ENCODE assay signal across 1 cellular context in the genomic region with DNA sequence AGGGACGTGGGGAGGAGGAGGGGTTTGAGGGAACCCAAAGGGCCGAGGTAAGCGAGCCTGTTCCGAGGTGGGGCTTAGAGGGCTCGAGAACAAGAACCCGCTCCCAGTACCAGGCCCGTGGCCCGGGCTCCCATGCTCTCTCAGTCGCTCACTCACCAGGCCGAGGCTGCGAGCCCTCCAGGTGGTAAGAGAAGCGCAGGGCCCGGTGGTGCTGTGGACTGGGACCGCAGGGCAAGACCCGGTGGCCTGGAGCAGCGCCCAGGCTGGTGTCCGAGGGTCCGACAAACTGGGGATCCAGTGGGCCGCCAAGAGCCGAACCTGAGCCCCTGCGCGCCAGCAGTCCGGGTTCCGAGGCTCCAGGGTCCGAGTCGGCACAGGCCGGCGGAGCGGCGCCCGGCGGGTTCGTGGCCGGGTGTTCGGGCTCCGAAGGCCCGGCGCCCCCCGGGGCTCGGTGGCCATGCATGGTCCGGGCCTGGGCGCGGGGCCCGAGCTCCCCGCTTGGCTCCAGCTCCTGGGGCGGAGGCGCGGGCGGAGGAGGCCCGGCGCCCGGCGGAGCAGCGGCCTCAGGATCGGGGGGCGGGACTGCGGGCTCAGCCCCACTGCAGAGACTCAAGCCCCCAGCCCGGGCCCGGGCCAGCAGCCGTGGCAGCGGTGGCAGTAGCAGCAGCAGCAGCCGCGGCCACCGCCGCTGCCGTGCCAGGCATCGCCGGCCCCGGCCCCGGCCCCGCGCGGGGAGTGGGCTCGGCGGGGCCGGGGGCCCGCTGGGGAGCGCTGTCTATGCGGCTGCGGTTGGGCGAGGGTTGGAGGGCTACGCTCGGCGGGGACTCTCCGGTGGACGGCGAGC.
TF ChIP-seq lines count a peak whose summit lies in the region.

No MANE protein-coding gene starts in this region.

TF ChIP-seq in H1, 55 proteins besides CTCF, POLR2A, EP300 and RAD21:
- TF ChIP-seq PHF8 (conservative IDR thresholded peaks at IDR 0.05; ENCODE audit: low read depth, low read length) = peak; percentile 21; the same call in 1 of the 2 replicates
- no peak for TF ChIP-seq SUZ12 (IDR thresholded peaks at IDR 0.05; ENCODE audit: low read length)
- no peak for TF ChIP-seq KDM4A (IDR thresholded peaks at IDR 0.05; ENCODE audit: low read depth, low read length, severe bottlenecking)
